11 cellular contexts compared by ENCODE assay signal in the genomic region with DNA sequence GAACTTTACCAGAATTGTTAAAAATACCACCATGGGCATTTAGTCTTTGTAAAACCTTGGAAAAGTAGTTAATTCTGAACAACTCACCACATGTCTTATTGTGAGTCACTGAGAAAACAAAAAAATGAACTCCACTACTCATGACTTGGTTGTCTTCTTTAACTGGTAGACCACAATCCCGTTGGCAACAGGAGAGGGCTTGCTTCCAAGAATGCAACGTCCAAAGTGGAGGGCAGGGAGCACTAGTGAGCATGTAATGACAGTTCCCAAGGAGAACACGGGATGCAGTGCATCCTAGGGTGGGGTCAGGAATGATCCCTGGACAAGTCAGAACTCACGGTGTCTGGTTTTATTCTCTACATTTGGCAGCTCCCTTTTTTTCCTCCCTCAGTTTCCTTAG. TPM values are rescaled to one million over a fixed set of nuclear protein-coding genes. Genes with fewer than 3 reads are reported as not detected.
DNase-seq lines count a peak whose midpoint lies in the region; FAIRE-seq and TF ChIP-seq lines count a peak whose summit lies in the region.
"Had no signal": no experiment of that assay in that cellular context is flagged by ENCODE, and none has a peak within 500 bp of the region (broad histone marks: within the 10 kb centered on the region; RNA-seq: fewer than 3 reads in every experiment).

No MANE protein-coding gene starts in this region.

- H3K4me3 Mint-ChIP-seq in HFFc6 = peak overlapping the region; percentile 51

- TF ChIP-seq CTCF in HFFc6 (IDR thresholded peaks at IDR 0.05) (peak; percentile 67), astrocyte of the cerebellum (IDR thresholded peaks at IDR 0.05; ENCODE audit: low read depth, low read length, missing control alignments) (peak; percentile 57), keratinocyte (optimal IDR thresholded peaks at IDR 0.05 in 1 of 3, IDR thresholded peaks at IDR 0.05 in 1 of 3, conservative IDR thresholded peaks at IDR 0.05 in 1 of 3; ENCODE audit: extremely low read depth in 1 of 3, insufficient read depth in 2 of 3, low read length in 3 of 3) (peak; percentile 51 to 66 (median 61)), transverse colon (IDR thresholded peaks at IDR 0.05) (no peak)

- H3K27me3 Mint-ChIP-seq in HFFc6 (ENCODE audit: insufficient read depth) = no peaks in the 10 kb centered on the region

- DNase-seq in HFFc6 (peak; percentile 96), astrocyte of the cerebellum (ENCODE audit: low read depth) (peak; percentile 93), keratinocyte (ENCODE audit: low read depth, low spot score) (peak; percentile 90), transverse colon (no peak), posterior cingulate gyrus (no peak), NCI-H2081 (lab: John Stamatoyannopoulos, UW) (no peak)
- DNase-seq in stimulated activated CD8-positive, alpha-beta memory T cell treated with anti-CD3 and anti-CD28 coated beads, Interleukin-4, amount 100 ng/mL, for 48 hours = no peak
- DNase-seq: activated CD4-positive, alpha-beta T cell treated with anti-CD3 and anti-CD28 coated beads, Interleukin-2, amount 50 U/mL, for 4 hours; NCI-H187 had no signal

- H4K20me1 ChIP-seq in keratinocyte (ENCODE audit: control insufficient read depth, extremely low read depth, insufficient read depth, low read length) = no peaks in the 10 kb centered on the region

- peak overlapping the region; percentile 49 for H3K27ac ChIP-seq in ACC112 (ENCODE audit: low read depth, low read length)
- peak overlapping the region; percentile 64 for H3K27ac ChIP-seq in keratinocyte (ENCODE audit: control insufficient read depth, insufficient read depth, low read length)
- no peak overlapping the region for H3K27ac ChIP-seq in transverse colon
- H3K27ac ChIP-seq: psoas muscle had no signal

- dilution Hi-C loops in keratinocyte (cut with MboI; ENCODE audit: extremely low pct_ligation_motif_present, low sequenced_read_pairs) = no loop called here

- H3K9ac ChIP-seq in keratinocyte (ENCODE audit: control insufficient read depth, extremely low read depth, insufficient read depth, low read length) = peak overlapping the region; percentile 24

- no peaks in the 10 kb centered on the region for H3K36me3 Mint-ChIP-seq in HFFc6 (ENCODE audit: low read depth)

- H3K9me3 ChIP-seq in keratinocyte (ENCODE audit: control insufficient read depth, low read depth, low read length) (no peaks in the 10 kb centered on the region), transverse colon (no peaks in the 10 kb centered on the region)
- H3K9me3 ChIP-seq: psoas muscle had no signal

- H3K36me3 ChIP-seq in ACC112 (ENCODE audit: insufficient read depth, low read length) (no peaks in the 10 kb centered on the region), keratinocyte (ENCODE audit: control insufficient read depth in 2 of 2, extremely low read depth in 1 of 2, insufficient read depth in 2 of 2, low read length in 2 of 2) (no peaks in the 10 kb centered on the region), transverse colon (no peaks in the 10 kb centered on the region)

- H2AFZ ChIP-seq in ACC112 (ENCODE audit: low read length, unreplicated experiment) = peak overlapping the region; percentile 47
- H2AFZ ChIP-seq in keratinocyte (ENCODE audit: control insufficient read depth, low read length) = no peak overlapping the region

- intact Hi-C loops in transverse colon (cut with DNase I; ENCODE audit: low total_unique reads) (no loop called here), posterior cingulate gyrus (cut with DNase I) (no loop called here)

- peaks cover 29% of the 10 kb centered on the region for H3K4me1 Mint-ChIP-seq in HFFc6 (ENCODE audit: low read depth)

- peak; percentile 100 for FAIRE-seq in keratinocyte (lab: Jason Lieb, UNC)

- no peaks in the 10 kb centered on the region for H3K9me3 Mint-ChIP-seq in HFFc6

- peak overlapping the region; percentile 31 for H3K4me2 ChIP-seq in keratinocyte (ENCODE audit: control insufficient read depth, extremely low read depth, insufficient read depth, low read depth, low read length)

- TF ChIP-seq EP300 in transverse colon (IDR thresholded peaks at IDR 0.05; ENCODE audit: low read depth) = no peak

- H3K27ac Mint-ChIP-seq in HFFc6 = peak overlapping the region; percentile 64

- H3K79me2 ChIP-seq in ACC112 (ENCODE audit: control insufficient read depth, insufficient read depth, low read length, unreplicated experiment) (no peaks in the 10 kb centered on the region), keratinocyte (ENCODE audit: control insufficient read depth, insufficient read depth, low read length) (no peaks in the 10 kb centered on the region)

- H3K27me3 ChIP-seq in ACC112 (ENCODE audit: insufficient read depth, low read length) (no peaks in the 10 kb centered on the region), keratinocyte (ENCODE audit: control insufficient read depth, extremely low read depth, insufficient read depth, low read length) (no peaks in the 10 kb centered on the region), transverse colon (peaks cover 9% of the 10 kb centered on the region)

- in situ Hi-C loops in astrocyte of the cerebellum (cut with HindIII; ENCODE audit: low sequenced_read_pairs) = no loop called here
- in situ Hi-C loops in transverse colon (cut with MboI; ENCODE audit: low pct_ligation_motif_present in 1 of 4, low pct_unique_long_range_greater_than_20kb in 1 of 4, low sequenced_read_pairs in 3 of 4) = no loop called here

- WGBS in transverse colon (ENCODE audit: low coverage in 1 of 2), 2 donors = 25 to 30% methylated on average over 2 to 4 of the region's 4 CpGs

- 0 out of 2 replicates have a peak overlapping the region, but pooled peaks have one; percentile 3 for H3K4me3 ChIP-seq in ACC112 (ENCODE audit: low read depth, low read length)
- H3K4me3 ChIP-seq in astrocyte of the cerebellum (ENCODE audit: low read depth, low read length) = no peak overlapping the region
- H3K4me3 ChIP-seq in keratinocyte (ENCODE audit: control insufficient read depth in 2 of 3, extremely low read depth in 1 of 3, insufficient read depth in 2 of 3, low read depth in 1 of 3, low read length in 3 of 3) = no peak overlapping the region
- no peak overlapping the region for H3K4me3 ChIP-seq in transverse colon
- H3K4me3 ChIP-seq: psoas muscle had no signal

- peaks cover 14% of the 10 kb centered on the region for H3K4me1 ChIP-seq in ACC112 (ENCODE audit: control insufficient read depth, insufficient read depth, low read length, unreplicated experiment)
- peaks cover 25% of the 10 kb centered on the region for H3K4me1 ChIP-seq in keratinocyte (ENCODE audit: control insufficient read depth, extremely low read depth, insufficient read depth, low read length)
- H3K4me1 ChIP-seq in transverse colon = no peaks in the 10 kb centered on the region
- H3K4me1 ChIP-seq: psoas muscle had no signal

- TF ChIP-seq POLR2A in transverse colon (IDR thresholded peaks at IDR 0.05) = no peak

- H3K9me1 ChIP-seq in keratinocyte (ENCODE audit: control insufficient read depth, extremely low read depth, insufficient read depth, low read length) = no peaks in the 10 kb centered on the region

RNA-seq across cellular contexts. Expression of gene HMCN1, which starts 15.2 kb away (rescaled TPM):
- 1 to 10 TPM; 1.2 to 1.8 (median 1.5) TPM for total RNA-seq in HFFc6 (2021; fragmentation: NEBNext Ultra II Directional; extraction: Animal tissue kit (Norgen Biotek cat#: 25700))
- 1.4 to 3.3 TPM (median 1.8 TPM) in 3 replicates for polyA plus RNA-seq in keratinocyte
- polyA plus RNA-seq in keratinocyte (2011; ENCODE audit: low read depth) = 1.7 TPM
- polyA plus RNA-seq in keratinocyte (2011; cell fraction: cytosol; rRNA removed) = 0.52 and 0.94 TPM in 2 replicates
- polyA plus RNA-seq in keratinocyte (2011; cell fraction: nucleus; rRNA removed) = 6.0 and 6.5 TPM in 2 replicates
- polyA plus RNA-seq in keratinocyte (2012; ENCODE audit: low replicate concordance) = 0.51 and 0.83 TPM in 2 replicates
- polyA minus RNA-seq in keratinocyte = 5.4 to 12.3 TPM (median 7.0 TPM) in 3 replicates
- 0.38 TPM for polyA minus RNA-seq in keratinocyte (2011; cell fraction: cytosol; rRNA and poly(A)+ RNA removed)
- 5.9 and 10.5 TPM in 2 replicates for polyA minus RNA-seq in keratinocyte (2011; cell fraction: nucleus; rRNA and poly(A)+ RNA removed)
- total RNA-seq in transverse colon = 1 to 10 TPM; 1.1 to 2.7 (median 2.1) TPM

Comparison
In these comparisons a context has a peak if more than half of its experiments do, and no peak if none do; other contexts are left out.
1. H3K27ac ChIP-seq: peak in ACC112 (single experiment) and keratinocyte (single experiment); none in transverse colon (0 of 4).
2. DNase-seq: peak in HFFc6 (single experiment), astrocyte of the cerebellum (single experiment) and keratinocyte (single experiment); none in stimulated activated CD8-positive, alpha-beta memory T cell treated with anti-CD3 and anti-CD28 coated beads, Interleukin-4, amount 100 ng/mL, for 48 hours (single experiment), transverse colon (single experiment), posterior cingulate gyrus (0 of 10) and NCI-H2081 (0 of 2).
3. CTCF ChIP-seq: peak in HFFc6 (single experiment), astrocyte of the cerebellum (single experiment) and keratinocyte (3 of 3); none in transverse colon (0 of 5).